In the genomic region with DNA sequence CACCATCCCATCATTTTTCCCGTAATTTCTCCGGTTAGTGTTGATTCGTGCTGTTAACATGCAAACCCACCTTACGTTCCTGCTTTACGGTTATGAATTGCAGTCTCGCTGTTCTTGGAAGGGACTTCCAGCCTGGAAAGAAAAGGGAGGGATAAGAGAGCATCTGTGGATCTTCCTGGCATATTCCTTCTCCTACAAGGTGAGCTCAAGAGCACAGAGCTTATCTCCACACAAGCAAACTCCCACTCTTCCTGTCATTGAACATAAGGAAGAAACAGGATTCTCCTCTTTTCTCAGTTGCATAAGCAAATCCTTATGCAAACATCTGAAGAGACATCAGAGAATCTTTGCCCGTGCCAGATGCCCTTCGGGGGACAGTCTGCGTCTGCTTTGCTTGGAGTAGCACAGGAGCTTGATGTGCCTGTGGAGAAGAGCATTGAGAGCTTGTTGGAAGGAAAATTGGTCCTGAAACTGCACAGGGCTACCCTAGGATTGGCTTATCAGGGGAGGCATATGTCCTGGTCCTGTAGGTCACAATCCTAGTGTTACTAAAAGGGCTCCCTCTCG, we compare ENCODE assay signal across 17 cellular contexts.
DNase-seq lines count a peak whose midpoint lies in the region; ATAC-seq, FAIRE-seq and TF ChIP-seq lines count a peak whose summit lies in the region.
"Had no signal": no experiment of that assay in that cellular context is flagged by ENCODE, and none has a peak within 500 bp of the region (broad histone marks: within the 10 kb centered on the region; RNA-seq: fewer than 3 reads in every experiment).

No MANE protein-coding gene starts in this region.

- no peaks in the 10 kb centered on the region for H3K9me3 Mint-ChIP-seq in immature natural killer cell

- DNase-seq in A549 (ENCODE audit: low read depth in 1 of 2, low spot score in 1 of 2), result peak in 1 of 2 experiments; percentile 54
- DNase-seq in NCI-H226, result peak; percentile 2
- DNase-seq in inferior parietal cortex (ENCODE audit: extremely low spot score), result peak; percentile 22
- peak; percentile 2 for DNase-seq in occipital lobe (lab: John Stamatoyannopoulos, UW)
- DNase-seq in T-helper 17 cell, result no peak
- DNase-seq in NCI-H2081 treated with DMSO at 0.1 percent for 48 hours (lab: John Stamatoyannopoulos, UW), result no peak
- DNase-seq in NCI-H2196 (lab: John Stamatoyannopoulos, UW; ENCODE audit: unreplicated experiment), result no peak
- no peak for DNase-seq in immature natural killer cell
- DNase-seq: CD4-positive, alpha-beta memory T cell; DMS79; H7 had no signal

- CTCF ChIA-PET in A549 (lab: Yijun Ruan, JAX), result no interaction called here

- H3K9me3 ChIP-seq in A549 (peaks cover 25% of the 10 kb centered on the region; the same call in 2 of the 3 replicates), T-helper 17 cell (ENCODE audit: control insufficient read depth, low read length, poor library complexity, severe bottlenecking) (no peaks in the 10 kb centered on the region)

- POLR2A ChIA-PET in A549 (lab: Yijun Ruan, JAX), result no interaction called here

- TF ChIP-seq POLR2A in A549 (IDR thresholded peaks at IDR 0.05; ENCODE audit: low read length), result no peak

- peak overlapping the region; percentile 49; the same call in 2 of the 3 replicates for H3K4me2 ChIP-seq in A549

- ATAC-seq in A549 (peak; percentile 59 to 74), T-helper 17 cell (no peak)
- ATAC-seq: GM12878, HepG2 had no signal

- H3K27me3 Mint-ChIP-seq in T-helper 17 cell, result no peaks in the 10 kb centered on the region
- peaks cover 0 to 5% (median 0%) of the 10 kb centered on the region in 3 donors for H3K27me3 Mint-ChIP-seq in immature natural killer cell (ENCODE audit: low read depth in 3 of 3)
- H3K27me3 Mint-ChIP-seq: B cell; CD4-positive, alpha-beta memory T cell had no signal

- peak; percentile 32 for FAIRE-seq in A549 (lab: Jason Lieb, UNC)
- FAIRE-seq: GM12878, GM18507, HepG2, HTR-8/SVneo had no signal

- H3K36me3 Mint-ChIP-seq in T-helper 17 cell (ENCODE audit: low read depth) (peaks cover 7% of the 10 kb centered on the region), immature natural killer cell (peaks cover 36 to 57% (median 55%) of the 10 kb centered on the region in 3 donors)

- H3K27ac Mint-ChIP-seq in T-helper 17 cell (no peak overlapping the region), immature natural killer cell (no peak overlapping the region)
- H3K27ac Mint-ChIP-seq: B cell; CD4-positive, alpha-beta memory T cell had no signal

- TF ChIP-seq EP300 in A549 (IDR thresholded peaks at IDR 0.05), result no peak

- H3K4me3 Mint-ChIP-seq in T-helper 17 cell (no peak overlapping the region), immature natural killer cell (no peak overlapping the region)
- H3K4me3 Mint-ChIP-seq: B cell; CD4-positive, alpha-beta memory T cell had no signal

- WGBS in A549 (ENCODE audit: missing lambda C conversion rate), result 48% methylated on average over 10 of the region's 10 CpGs

- H3K4me1 ChIP-seq in A549, result peaks cover 14% of the 10 kb centered on the region; the same call in 2 of the 3 replicates

- H3K4me1 Mint-ChIP-seq in T-helper 17 cell (no peaks in the 10 kb centered on the region), immature natural killer cell (peaks cover 0 to 2% of the 10 kb centered on the region in 2 donors)
- H3K4me1 Mint-ChIP-seq: B cell; CD4-positive, alpha-beta memory T cell had no signal

- no peak for TF ChIP-seq CTCF in A549 (IDR thresholded peaks at IDR 0.05)

- no peak for TF ChIP-seq RAD21 in A549 (conservative IDR thresholded peaks at IDR 0.05 in 1 of 2, IDR thresholded peaks at IDR 0.05 in 1 of 2)

- no peak overlapping the region for H3K27ac ChIP-seq in A549
- H3K27ac ChIP-seq: C4-2B had no signal

- H3K4me3 ChIP-seq in A549, result no peak overlapping the region
- H3K4me3 ChIP-seq: GM12878 had no signal

TF ChIP-seq in A549, 52 proteins besides CTCF, POLR2A, EP300 and RAD21:
- TF ChIP-seq, protein P1, sequence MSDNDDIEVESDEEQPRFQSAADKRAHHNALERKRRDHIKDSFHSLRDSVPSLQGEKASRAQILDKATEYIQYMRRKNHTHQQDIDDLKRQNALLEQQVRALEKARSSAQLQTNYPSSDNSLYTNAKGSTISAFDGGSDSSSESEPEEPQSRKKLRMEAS (IDR thresholded peaks at IDR 0.05), result no peak
- 0 out of 4 replicates have a peak, but pooled peaks of 1 of the 2 experiments have one; percentile 5 for TF ChIP-seq CEBPB (IDR thresholded peaks at IDR 0.05)
- TF ChIP-seq MAZ (IDR thresholded peaks at IDR 0.05; ENCODE audit: borderline replicate concordance, low read depth, low read length), result no peak

Comparison
In these comparisons a context has a peak if more than half of its experiments do, and no peak if none do; other contexts are left out.
1. DNase-seq: peak in NCI-H226 (single experiment), inferior parietal cortex (single experiment) and occipital lobe (single experiment); none in T-helper 17 cell (0 of 3), NCI-H2081 treated with DMSO at 0.1 percent for 48 hours (single experiment), NCI-H2196 (single experiment) and immature natural killer cell (0 of 3).